In the genomic region with DNA sequence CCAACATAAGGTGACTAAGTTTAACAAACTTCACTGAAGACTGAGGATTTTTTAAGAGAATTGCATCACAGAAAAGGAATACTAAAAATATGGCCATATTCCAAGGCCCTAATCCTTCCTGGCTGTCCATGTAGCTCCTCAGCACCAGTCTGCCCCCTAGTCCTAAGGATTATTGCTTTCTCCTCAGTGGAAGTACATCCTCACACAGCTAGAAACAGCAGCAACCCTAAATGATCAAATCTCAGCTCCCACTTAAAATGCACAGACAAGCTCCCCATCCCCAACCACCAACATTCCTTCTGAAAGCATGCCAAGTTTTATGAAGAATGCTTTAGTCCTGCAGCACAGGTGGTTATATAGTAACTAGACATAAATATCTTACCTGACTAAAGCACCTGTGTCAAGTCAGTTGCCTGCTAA, we compare ENCODE assay signal across 15 cellular contexts. TPM values are rescaled to one million over a fixed set of nuclear protein-coding genes. Genes with fewer than 3 reads are reported as not detected.
DNase-seq lines count a peak whose midpoint lies in the region; ATAC-seq, FAIRE-seq and TF ChIP-seq lines count a peak whose summit lies in the region.
"Had no signal": no experiment of that assay in that cellular context is flagged by ENCODE, and none has a peak within 500 bp of the region (broad histone marks: within the 10 kb centered on the region; RNA-seq: fewer than 3 reads in every experiment).

No MANE protein-coding gene starts in this region.

- H3K27me3 ChIP-seq in PC-3 (ENCODE audit: low read length) (no peaks in the 10 kb centered on the region), pancreas (no peaks in the 10 kb centered on the region)
- H3K27me3 ChIP-seq: esophagus squamous epithelium had no signal

- H4K20me1 ChIP-seq in PC-3 (ENCODE audit: low read length), result no peaks in the 10 kb centered on the region

- intact Hi-C loops in PC-3 (cut with micrococcal nuclease) (no loop called here), pancreas (cut with DNase I) (no loop called here)

- H3K36me3 ChIP-seq in PC-3 (ENCODE audit: low read depth, low read length), result peaks cover 10% of the 10 kb centered on the region; the same call in 1 of the 2 replicates
- H3K36me3 ChIP-seq in pancreas, result no peaks in the 10 kb centered on the region
- H3K36me3 ChIP-seq: esophagus squamous epithelium had no signal

- no peaks in the 10 kb centered on the region for H3K9me2 ChIP-seq in PC-3 (replicated peaks; ENCODE audit: low read length)

- H3K9ac ChIP-seq in PC-3 (ENCODE audit: low read length), result no peak overlapping the region

- BruUV-seq in PC-3 (replicated peaks; lab: Mats Ljungman, UMichigan), result no TSS peak

- no peak overlapping the region for H3K27ac ChIP-seq in PC-3 (ENCODE audit: low read length)
- H3K27ac ChIP-seq in pancreas, result peak overlapping the region in 2 of 4 donors; percentile 40 to 62
- H3K27ac ChIP-seq: PC-9 had no signal

- POLR2A ChIA-PET in PC-3 (lab: Charles Lee; ENCODE audit: unreplicated experiment), result interaction anchor here (0.6 kb wide), 1 partner anchor 31 kb away, joined by 4 read pairs; no protein-coding TSS in a partner anchor

- H3K4me3 ChIP-seq in PC-3 (ENCODE audit: low read length), result no peak overlapping the region
- H3K4me3 ChIP-seq in pancreas, result no peak overlapping the region
- H3K4me3 ChIP-seq: esophagus squamous epithelium, K562, PC-9 had no signal

- FAIRE-seq in pancreas (lab: Jason Lieb, UNC), result no peak
- FAIRE-seq: K562 had no signal

- no peaks in the 10 kb centered on the region for H3K79me2 ChIP-seq in PC-3 (ENCODE audit: low read length)

- H2AFZ ChIP-seq in PC-3 (ENCODE audit: low read length), result no peak overlapping the region
- H2AFZ ChIP-seq: PC-9 had no signal

- TF ChIP-seq CTCF in PC-3 (conservative IDR thresholded peaks at IDR 0.05; ENCODE audit: low read depth, low read length) (peak; percentile 38; the same call in 1 of the 2 replicates), pancreas (IDR thresholded peaks at IDR 0.05) (no peak)

- ATAC-seq in PC-3, result peak; percentile 70
- ATAC-seq in pancreas, result peak; percentile 28 to 48 (median 40)
- ATAC-seq in GM18907 (IDR thresholded peaks at IDR 0.05; ENCODE audit: unreplicated experiment), result no peak
- no peak for ATAC-seq in HG02759 (IDR thresholded peaks at IDR 0.05; ENCODE audit: unreplicated experiment)
- ATAC-seq: K562 had no signal

- H3F3A ChIP-seq in PC-3 (ENCODE audit: low read length, unreplicated experiment), result no peaks in the 10 kb centered on the region

- no peaks in the 10 kb centered on the region for H3K9me3 ChIP-seq in PC-3 (ENCODE audit: low read length)
- no peaks in the 10 kb centered on the region for H3K9me3 ChIP-seq in pancreas
- H3K9me3 ChIP-seq: esophagus squamous epithelium had no signal

- H3K4me2 ChIP-seq in PC-3 (ENCODE audit: low read length), result no peak overlapping the region
- H3K4me2 ChIP-seq: PC-9 had no signal

- DNase-seq in AG20443 (ENCODE audit: low spot score), result peak; percentile 55
- DNase-seq in PC-3, result peak; percentile 40
- peak; percentile 25 for DNase-seq in fibroblast of gingiva (ENCODE audit: low read depth)
- DNase-seq in pancreas, result no peak
- no peak for DNase-seq in NCI-H1694 treated with DMSO at 0.1 percent for 48 hours (lab: John Stamatoyannopoulos, UW)
- DNase-seq in activated CD4-positive, alpha-beta T cell treated with anti-CD3 and anti-CD28 coated beads, Interleukin-2, amount 50 U/mL, for 4 hours, result no peak
- DNase-seq: activated naive CD8-positive, alpha-beta T cell treated with anti-CD3 and anti-CD28 coated beads, Interleukin-2, amount 50 U/mL, for 24 hours; C1 segment of cervical spinal cord; esophagus squamous epithelium; NCI-H2171 treated with DMSO at 0.1 percent for 48 hours; PC-9; T-helper 9 cell had no signal

- H3K4me1 ChIP-seq in PC-3 (ENCODE audit: insufficient read depth, low read length) (peaks cover 4% of the 10 kb centered on the region; the same call in 1 of the 2 replicates), pancreas (peaks cover 0 to 26% (median 10%) of the 10 kb centered on the region in 3 donors)

- CTCF ChIA-PET in PC-3 (lab: Charles Lee), result no interaction called here

RNA-seq across cellular contexts. Expression of a gene that starts 14.7 kb away (rescaled TPM):
- total RNA-seq in PC-3 (2014; rRNA removed) (7.3 and 11.5 TPM in 2 replicates), pancreas (1 to 10 TPM; 3.6 to 9.5 (median 6.7) TPM)
- polyA plus RNA-seq in pancreas, result 10 to 100 TPM in 1 of 2 donors, 1 to 10 TPM in 1; 5.7 to 16.1 TPM
- total RNA-seq: K562 had no signal

Comparison
In these comparisons a context has a peak if more than half of its experiments do, and no peak if none do; other contexts are left out.
1. DNase-seq: peak in AG20443 (single experiment), PC-3 (single experiment) and fibroblast of gingiva (single experiment); none in pancreas (0 of 6), NCI-H1694 treated with DMSO at 0.1 percent for 48 hours (single experiment) and activated CD4-positive, alpha-beta T cell treated with anti-CD3 and anti-CD28 coated beads, Interleukin-2, amount 50 U/mL, for 4 hours (0 of 2).
2. ATAC-seq: peak in PC-3 (single experiment) and pancreas (4 of 4); none in GM18907 (single experiment) and HG02759 (single experiment).